8 cellular contexts compared by ENCODE assay signal in genomic region chr1:156338180-156338973, GRCh38. TPM values are rescaled to one million over a fixed set of nuclear protein-coding genes. Genes with fewer than 3 reads are reported as not detected.
DNase-seq lines count a peak whose midpoint lies in the region; ATAC-seq and TF ChIP-seq lines count a peak whose summit lies in the region.

TSS of gene CCT3 (minus strand) at chr1:156338292. CDS start at chr1:156338184, 108 bp downstream.
TSS of gene TSACC (plus strand) at chr1:156338526. CDS start at chr1:156339758, 1,232 bp downstream.

- CTCF ChIA-PET in PC-3 (lab: Charles Lee) = no interaction called here

- peaks cover 24% of the 10 kb centered on the region for H3K36me3 ChIP-seq in PC-3 (ENCODE audit: low read depth, low read length)
- H3K36me3 ChIP-seq in esophagus (ENCODE audit: control insufficient read depth in 2 of 2, insufficient read depth in 2 of 2, low read length in 1 of 2) = peaks cover 0 to 3% of the 10 kb centered on the region in 2 donors
- H3K36me3 ChIP-seq in mucosa of rectum (ENCODE audit: control insufficient read depth in 2 of 2, insufficient read depth in 2 of 2, low read length in 2 of 2) = peaks cover 18 to 19% of the 10 kb centered on the region in 2 donors

- H3K4me1 ChIP-seq in PC-3 (ENCODE audit: insufficient read depth, low read length) = peaks cover 13% of the 10 kb centered on the region
- H3K4me1 ChIP-seq in esophagus (ENCODE audit: control insufficient read depth in 2 of 2, insufficient read depth in 2 of 2, low read length in 1 of 2) = peaks cover 0 to 3% of the 10 kb centered on the region in 2 donors
- H3K4me1 ChIP-seq in mucosa of rectum (ENCODE audit: control insufficient read depth in 2 of 2, insufficient read depth in 2 of 2, low read length in 2 of 2) = peaks cover 9 to 13% of the 10 kb centered on the region in 2 donors

- no TSS peak for BruUV-seq in PC-3 (replicated peaks; lab: Mats Ljungman, UMichigan)

- no peaks in the 10 kb centered on the region for H3K27me3 Mint-ChIP-seq in activated T-cell treated with anti-CD3 and anti-CD28 coated beads, Interleukin-2, amount 50 U/mL, for 24 hours

- H3K9ac ChIP-seq in PC-3 (ENCODE audit: low read length) (peak within 1 kb of the TSS; percentile 94), mucosa of rectum (ENCODE audit: low read depth in 1 of 2, low read length in 2 of 2) (peak within 1 kb of the TSS; percentile 74 to 88)

- intact Hi-C loops in PC-3 (cut with micrococcal nuclease) = no loop called here

- peak within 1 kb of the TSS; percentile 80 for H3K4me3 ChIP-seq in Jurkat, Clone E6-1 (ENCODE audit: low read length)
- H3K4me3 ChIP-seq in PC-3 (ENCODE audit: low read length) (peak within 1 kb of the TSS; percentile 98), esophagus (ENCODE audit: low read depth in 1 of 2, low read length in 2 of 2) (peak within 1 kb of the TSS; percentile 78 to 90), mucosa of rectum (ENCODE audit: low read length in 2 of 2) (peak within 1 kb of the TSS; percentile 97 to 99)

- H3K4me2 ChIP-seq in PC-3 (ENCODE audit: low read length) = peak within 1 kb of the TSS; percentile 94

- TF ChIP-seq CTCF in PC-3 (conservative IDR thresholded peaks at IDR 0.05; ENCODE audit: low read depth, low read length) = no peak

- H3F3A ChIP-seq in PC-3 (ENCODE audit: low read length, unreplicated experiment) = no peaks in the 10 kb centered on the region

- H3K9me2 ChIP-seq in PC-3 (replicated peaks; ENCODE audit: low read length) = no peaks in the 10 kb centered on the region

- POLR2A ChIA-PET in PC-3 (lab: Charles Lee; ENCODE audit: unreplicated experiment) = interaction anchor here (0.6 kb wide), 1 partner anchor 376 kb away, joined by 3 read pairs; no protein-coding TSS in a partner anchor

- peak within 1 kb of the TSS; percentile 99 for H3K4me3 Mint-ChIP-seq in activated T-cell treated with anti-CD3 and anti-CD28 coated beads, Interleukin-2, amount 50 U/mL, for 24 hours

- H3K27ac ChIP-seq in PC-3 (ENCODE audit: low read length) = peak within 1 kb of the TSS; percentile 82
- H3K27ac ChIP-seq in esophagus (ENCODE audit: low read depth in 2 of 2, low read length in 1 of 2) = peak within 1 kb of the TSS; percentile 69 to 84
- peak within 1 kb of the TSS; percentile 79 to 86 for H3K27ac ChIP-seq in mucosa of rectum (ENCODE audit: low read depth in 2 of 2, low read length in 2 of 2)

- peak within 1 kb of the TSS; percentile 99 for H3K27ac Mint-ChIP-seq in activated T-cell treated with anti-CD3 and anti-CD28 coated beads, Interleukin-2, amount 50 U/mL, for 24 hours

- H2AFZ ChIP-seq in PC-3 (ENCODE audit: low read length) = peak within 1 kb of the TSS; percentile 89

- H3K36me3 Mint-ChIP-seq in activated T-cell treated with anti-CD3 and anti-CD28 coated beads, Interleukin-2, amount 50 U/mL, for 24 hours (ENCODE audit: low read depth) = peaks cover 46% of the 10 kb centered on the region

- 0% methylated on average over 47 of the region's 47 CpGs for WGBS in esophagus, 2 donors

- DNase-seq in DMS53 (lab: John Stamatoyannopoulos, UW) (peak; percentile 100), PC-3 (peak; percentile 100)
- peak; percentile 100 for DNase-seq in Jurkat, Clone E6-1 (ENCODE audit: low read depth, low spot score)
- DNase-seq in activated T-cell treated with anti-CD3 and anti-CD28 coated beads, Interleukin-2, amount 50 U/mL, for 24 hours = peak; percentile 100
- peak; percentile 96 to 97 for DNase-seq in stimulated activated CD8-positive, alpha-beta memory T cell treated with anti-CD3 and anti-CD28 coated beads, Interleukin-4, amount 100 ng/mL, for 4 hours (ENCODE audit: low read depth in 2 of 2, low spot score in 1 of 2)

- H3K27me3 ChIP-seq in PC-3 (ENCODE audit: low read length) (no peaks in the 10 kb centered on the region), esophagus (ENCODE audit: control insufficient read depth in 1 of 2, insufficient read depth in 2 of 2, low read length in 2 of 2) (no peaks in the 10 kb centered on the region), mucosa of rectum (ENCODE audit: control insufficient read depth in 2 of 2, insufficient read depth in 2 of 2, low read length in 2 of 2) (no peaks in the 10 kb centered on the region)

- peaks cover 37% of the 10 kb centered on the region for H3K4me1 Mint-ChIP-seq in activated T-cell treated with anti-CD3 and anti-CD28 coated beads, Interleukin-2, amount 50 U/mL, for 24 hours (ENCODE audit: low read depth)

- H3K9me3 Mint-ChIP-seq in activated T-cell treated with anti-CD3 and anti-CD28 coated beads, Interleukin-2, amount 50 U/mL, for 24 hours = no peaks in the 10 kb centered on the region

- peaks cover 47% of the 10 kb centered on the region for H3K79me2 ChIP-seq in PC-3 (ENCODE audit: low read length)

- peaks cover 32% of the 10 kb centered on the region for H4K20me1 ChIP-seq in PC-3 (ENCODE audit: low read length)

- ATAC-seq in GM21717 (IDR thresholded peaks at IDR 0.05; ENCODE audit: unreplicated experiment) = peak; percentile 90
- ATAC-seq in PC-3 = peak; percentile 95

- H3K9me3 ChIP-seq in PC-3 (ENCODE audit: low read length) = no peaks in the 10 kb centered on the region
- no peaks in the 10 kb centered on the region for H3K9me3 ChIP-seq in esophagus (ENCODE audit: control insufficient read depth in 2 of 2, insufficient read depth in 1 of 2, low read depth in 1 of 2, low read length in 1 of 2)
- H3K9me3 ChIP-seq in mucosa of rectum (ENCODE audit: control insufficient read depth in 2 of 2, low read length in 2 of 2) = no peaks in the 10 kb centered on the region

RNA-seq across cellular contexts. Expression of gene CCT3, which starts in this region (rescaled TPM):
- polyA plus RNA-seq in Jurkat, Clone E6-1 (2012; ENCODE audit: insufficient read depth, insufficient read length) = 653 TPM
- 666 and 692 TPM in 2 replicates for total RNA-seq in PC-3 (2014; rRNA removed)
- polyA plus RNA-seq in esophagus = 100 to 1,000 TPM in 1 of 2 donors, 10 to 100 TPM in 1; 61.2 to 149 TPM

RNA-seq across cellular contexts. Expression of gene TSACC, which starts in this region (rescaled TPM):
- 4.5 TPM for polyA plus RNA-seq in Jurkat, Clone E6-1 (2012; ENCODE audit: insufficient read depth, insufficient read length)
- 0.51 and 1.3 TPM in 2 replicates for total RNA-seq in PC-3 (2014; rRNA removed)
- polyA plus RNA-seq in esophagus = under 1 TPM; 0.33 to 0.40 TPM

Comparison
In these comparisons a context has a peak if more than half of its experiments do, and no peak if none do; other contexts are left out.
1. Peak in every context shown above with its lines: DNase-seq, ATAC-seq, H3K4me3 ChIP-seq and H3K27ac ChIP-seq.